Comparison of ENCODE assay signal across 8 cellular contexts in the genomic region with DNA sequence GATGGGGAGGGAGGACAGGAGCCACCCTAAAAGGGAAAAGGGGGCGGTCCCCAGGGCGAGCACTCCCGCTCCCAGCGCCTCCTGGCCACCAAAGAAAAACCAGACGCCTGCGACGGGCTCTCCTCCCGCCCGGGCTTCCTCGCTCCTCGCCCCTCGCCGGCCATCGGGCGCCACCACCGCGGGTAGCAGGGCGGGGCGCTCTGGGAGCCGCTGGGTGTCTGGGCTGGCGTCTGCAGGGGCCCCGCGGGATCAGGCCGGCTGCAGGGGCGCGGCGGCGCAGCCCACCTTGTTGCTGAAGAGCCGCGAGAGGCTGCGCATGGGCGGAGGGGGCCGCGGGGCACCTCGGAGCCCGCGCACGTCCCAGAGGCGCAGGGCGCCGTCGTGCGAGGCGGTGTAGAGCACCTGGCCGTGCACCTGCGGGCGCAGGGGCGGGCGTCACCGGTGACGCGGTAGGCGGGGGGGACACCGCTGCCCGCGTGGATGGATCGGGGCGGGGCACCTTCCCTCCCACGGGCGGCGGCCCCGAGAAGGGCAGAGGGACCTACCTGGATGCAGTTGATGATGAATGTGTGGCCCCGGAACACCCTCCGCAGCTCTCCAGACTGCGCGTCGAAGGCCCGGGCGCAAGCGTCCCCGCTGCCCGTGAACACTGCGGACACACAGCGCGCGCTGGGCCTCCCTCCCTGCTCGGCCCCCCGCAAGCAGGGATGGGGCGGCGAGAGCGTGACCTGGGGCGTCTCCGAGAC. TPM values are rescaled to one million over a fixed set of nuclear protein-coding genes. Genes with fewer than 3 reads are reported as not detected.
DNase-seq lines count a peak whose midpoint lies in the region; ATAC-seq and TF ChIP-seq lines count a peak whose summit lies in the region.

No MANE protein-coding gene starts in this region.

- H3K9me3 ChIP-seq in tibial nerve: no peaks in the 10 kb centered on the region

- no peak overlapping the region for H3K27ac ChIP-seq in tibial nerve

- DNase-seq in NCI-H2227 (lab: John Stamatoyannopoulos, UW; ENCODE audit: unreplicated experiment) (peak; percentile 28), NCI-H2227 treated with DMSO at 0.1 percent for 48 hours (lab: John Stamatoyannopoulos, UW) (no peak), left ventricle myocardium superior (peak; percentile 36), tibial nerve (ENCODE audit: low spot score in 2 of 2) (no peak)
- DNase-seq in activated CD8-positive, alpha-beta memory T cell treated with anti-CD3 and anti-CD28 coated beads for 24 hours: peak; percentile 65
- peak; percentile 5 for DNase-seq in stimulated activated CD8-positive, alpha-beta memory T cell treated with anti-CD3 and anti-CD28 coated beads, Interleukin-12 subunit alpha, Interleukin-12 subunit beta, amount 100 ng/mL, for 1 hour (ENCODE audit: low read depth)

- H3K4me3 ChIP-seq in tibial nerve: peak overlapping the region in 2 of 4 donors; percentile 26 to 28

- ATAC-seq in left ventricle myocardium superior: peak; percentile 30
- no peak for ATAC-seq in GM19397 (IDR thresholded peaks at IDR 0.05; ENCODE audit: unreplicated experiment)
- no peak for ATAC-seq in HG02970 (IDR thresholded peaks at IDR 0.05; ENCODE audit: low FRiP score, unreplicated experiment)

- TF ChIP-seq CTCF in tibial nerve (IDR thresholded peaks at IDR 0.05): no peak

- H3K36me3 ChIP-seq in tibial nerve: peaks cover 0 to 68% (median under 1%) of the 10 kb centered on the region in 3 donors

- TF ChIP-seq EP300 in tibial nerve (IDR thresholded peaks at IDR 0.05): no peak

- 44 to 48% methylated on average over 50 to 60 of the region's 83 CpGs for WGBS in tibial nerve, 2 donors

- H3K4me1 ChIP-seq in tibial nerve: peaks cover 0 to 17% (median 4%) of the 10 kb centered on the region in 4 donors

- peaks cover 0 to 15% of the 10 kb centered on the region in 2 donors for H3K27me3 ChIP-seq in tibial nerve

- no peak for TF ChIP-seq POLR2A in tibial nerve (IDR thresholded peaks at IDR 0.05)

- intact Hi-C loops in left ventricle myocardium superior (cut with micrococcal nuclease): no loop called here

RNA-seq across cellular contexts. Expression of gene WDR86, which starts 28.3 kb away (rescaled TPM):
- 0.37 TPM for total RNA-seq in left ventricle myocardium superior
- 100 to 1,000 TPM in 2 of 4 donors, 10 to 100 TPM in 2; 82.9 to 142 (median 115) TPM for total RNA-seq in tibial nerve

RNA-seq across cellular contexts. Expression of gene NUB1, which starts 39.9 kb away (rescaled TPM):
- total RNA-seq in left ventricle myocardium superior (36.5 TPM), tibial nerve (10 to 100 TPM; 40.8 to 66.3 (median 60.1) TPM)

RNA-seq across cellular contexts. Expression of gene CRYGN, which starts 58.4 kb away (rescaled TPM):
- total RNA-seq in left ventricle myocardium superior (not detected), tibial nerve (1 to 10 TPM in 1 of 4 donors, under 1 TPM in 2, not detected in 1; 0.59 to 1.5 (median 0.87) TPM)

Comparison
In these comparisons a context has a peak if more than half of its experiments do, and no peak if none do; other contexts are left out.
1. DNase-seq: peak in NCI-H2227 (single experiment), activated CD8-positive, alpha-beta memory T cell treated with anti-CD3 and anti-CD28 coated beads for 24 hours (single experiment), left ventricle myocardium superior (single experiment) and stimulated activated CD8-positive, alpha-beta memory T cell treated with anti-CD3 and anti-CD28 coated beads, Interleukin-12 subunit alpha, Interleukin-12 subunit beta, amount 100 ng/mL, for 1 hour (single experiment); none in NCI-H2227 treated with DMSO at 0.1 percent for 48 hours (single experiment) and tibial nerve (0 of 2).
2. RNA of gene WDR86, which starts 28.3 kb away (total RNA-seq): 82.9 to 142 TPM in tibial nerve; 0.37 TPM in left ventricle myocardium superior (single experiment); every median in the first group is over 10 times any median in the second.